Comparison of ENCODE assay signal across 6 cellular contexts in genomic region chr19:43595605-43595998, GRCh38. TPM values are rescaled to one million over a fixed set of nuclear protein-coding genes. Genes with fewer than 3 reads are reported as not detected.
DNase-seq lines count a peak whose midpoint lies in the region; ATAC-seq and TF ChIP-seq lines count a peak whose summit lies in the region.

No MANE protein-coding gene starts in this region.

- H3K4me3 ChIP-seq in lower lobe of right lung, result peak overlapping the region; percentile 77

- peak; percentile 23 to 40 for ATAC-seq in lower lobe of right lung

- no peaks in the 10 kb centered on the region for H3K27me3 Mint-ChIP-seq in activated T-helper 1 cell treated with anti-CD3 and anti-CD28 coated beads, Interleukin-12 subunit alpha, Interleukin-12 subunit beta, Interleukin-2, Interleukin-4 antibody, amounts not matched to agents 30 ng/mL and 10 ng/mL and 1 ng/mL, durations not matched to agents 14 hours and 24 hours and 36 hours (ENCODE audit: insufficient read depth)

- no peaks in the 10 kb centered on the region for H3K9me3 Mint-ChIP-seq in activated T-helper 1 cell treated with anti-CD3 and anti-CD28 coated beads, Interleukin-12 subunit alpha, Interleukin-12 subunit beta, Interleukin-2, Interleukin-4 antibody, amounts not matched to agents 30 ng/mL and 10 ng/mL and 1 ng/mL, durations not matched to agents 14 hours and 24 hours and 36 hours

- intact Hi-C loops in activated T-helper 1 cell treated with anti-CD3 and anti-CD28 coated beads, Interleukin-12 subunit alpha, Interleukin-12 subunit beta, Interleukin-2, Interleukin-4 antibody, amounts not matched to agents 30 ng/mL and 10 ng/mL and 1 ng/mL, durations not matched to agents 14 hours and 24 hours and 36 hours (cut with micrococcal nuclease), result loop anchor here (2.0 to 5.0 kb wide), 2 partner anchors 149 to 907 kb away; partner anchors contain the start of gene ZNF180
- intact Hi-C loops in lower lobe of right lung (cut with DNase I), result no loop called here

- peaks cover 41% of the 10 kb centered on the region for H3K4me1 ChIP-seq in lower lobe of right lung

- peaks cover 59% of the 10 kb centered on the region for H3K36me3 ChIP-seq in lower lobe of right lung

- no peaks in the 10 kb centered on the region for H3K27me3 ChIP-seq in lower lobe of right lung (ENCODE audit: low read depth)

- H3K27ac ChIP-seq in lower lobe of right lung, result peak overlapping the region; percentile 99

- peaks cover 17% of the 10 kb centered on the region for H3K36me3 Mint-ChIP-seq in activated T-helper 1 cell treated with anti-CD3 and anti-CD28 coated beads, Interleukin-12 subunit alpha, Interleukin-12 subunit beta, Interleukin-2, Interleukin-4 antibody, amounts not matched to agents 30 ng/mL and 10 ng/mL and 1 ng/mL, durations not matched to agents 14 hours and 24 hours and 36 hours (ENCODE audit: low read depth)

- H3K27ac Mint-ChIP-seq in activated T-helper 1 cell treated with anti-CD3 and anti-CD28 coated beads, Interleukin-12 subunit alpha, Interleukin-12 subunit beta, Interleukin-2, Interleukin-4 antibody, amounts not matched to agents 30 ng/mL and 10 ng/mL and 1 ng/mL, durations not matched to agents 14 hours and 24 hours and 36 hours, result peak overlapping the region; percentile 97

- DNase-seq in DMS 273 (lab: John Stamatoyannopoulos, UW; ENCODE audit: unreplicated experiment) (peak; percentile 62), DMS 273 treated with DMSO at 0.1 percent for 48 hours (lab: John Stamatoyannopoulos, UW) (no peak), lower lobe of right lung (peak; percentile 56), mesenteric fat pad (ENCODE audit: low spot score) (no peak), SIG-M5 treated with dmso at 0.1 percent for 504 hours (lab: John Stamatoyannopoulos, UW; ENCODE audit: unreplicated experiment) (no peak)
- DNase-seq in activated T-helper 1 cell treated with anti-CD3 and anti-CD28 coated beads, Interleukin-12 subunit alpha, Interleukin-12 subunit beta, Interleukin-2, Interleukin-4 antibody, amounts not matched to agents 30 ng/mL and 10 ng/mL and 1 ng/mL, durations not matched to agents 14 hours and 24 hours and 36 hours (ENCODE audit: low spot score), result peak; percentile 14

- TF ChIP-seq CTCF in lower lobe of right lung (IDR thresholded peaks at IDR 0.05), result no peak

- H3K4me3 Mint-ChIP-seq in activated T-helper 1 cell treated with anti-CD3 and anti-CD28 coated beads, Interleukin-12 subunit alpha, Interleukin-12 subunit beta, Interleukin-2, Interleukin-4 antibody, amounts not matched to agents 30 ng/mL and 10 ng/mL and 1 ng/mL, durations not matched to agents 14 hours and 24 hours and 36 hours, result peak overlapping the region; percentile 97

- H3K4me1 Mint-ChIP-seq in activated T-helper 1 cell treated with anti-CD3 and anti-CD28 coated beads, Interleukin-12 subunit alpha, Interleukin-12 subunit beta, Interleukin-2, Interleukin-4 antibody, amounts not matched to agents 30 ng/mL and 10 ng/mL and 1 ng/mL, durations not matched to agents 14 hours and 24 hours and 36 hours (ENCODE audit: low read depth), result peaks cover 43% of the 10 kb centered on the region

- H3K9me3 ChIP-seq in lower lobe of right lung, result no peaks in the 10 kb centered on the region

RNA-seq across cellular contexts. Expression of gene IRGQ, which starts 0.3 kb away (rescaled TPM):
- 33.5 and 34.9 TPM in 2 replicates for total RNA-seq in activated T-helper 1 cell treated with anti-CD3 and anti-CD28 coated beads, Interleukin-12 subunit alpha, Interleukin-12 subunit beta, Interleukin-2, Interleukin-4 antibody, amounts not matched to agents 30 ng/mL and 10 ng/mL and 1 ng/mL, durations not matched to agents 14 hours and 24 hours and 36 hours
- total RNA-seq in lower lobe of right lung (21.1 TPM), mesenteric fat pad (21.7 TPM)

RNA-seq across cellular contexts. Expression of gene ZNF576, which starts 0.8 kb away (rescaled TPM):
- total RNA-seq in activated T-helper 1 cell treated with anti-CD3 and anti-CD28 coated beads, Interleukin-12 subunit alpha, Interleukin-12 subunit beta, Interleukin-2, Interleukin-4 antibody, amounts not matched to agents 30 ng/mL and 10 ng/mL and 1 ng/mL, durations not matched to agents 14 hours and 24 hours and 36 hours, result 17.3 and 18.6 TPM in 2 replicates
- total RNA-seq in lower lobe of right lung (14.2 TPM), mesenteric fat pad (12.1 TPM)

RNA-seq across cellular contexts. Expression of gene SRRM5, which starts 16.3 kb away (rescaled TPM):
- total RNA-seq in activated T-helper 1 cell treated with anti-CD3 and anti-CD28 coated beads, Interleukin-12 subunit alpha, Interleukin-12 subunit beta, Interleukin-2, Interleukin-4 antibody, amounts not matched to agents 30 ng/mL and 10 ng/mL and 1 ng/mL, durations not matched to agents 14 hours and 24 hours and 36 hours, result 0.10 and 0.13 TPM in 2 replicates
- total RNA-seq in lower lobe of right lung (0.24 TPM), mesenteric fat pad (0.22 TPM)

RNA-seq across cellular contexts. Expression of gene PINLYP, which starts 20.0 kb away (rescaled TPM):
- 4.9 and 5.7 TPM in 2 replicates for total RNA-seq in activated T-helper 1 cell treated with anti-CD3 and anti-CD28 coated beads, Interleukin-12 subunit alpha, Interleukin-12 subunit beta, Interleukin-2, Interleukin-4 antibody, amounts not matched to agents 30 ng/mL and 10 ng/mL and 1 ng/mL, durations not matched to agents 14 hours and 24 hours and 36 hours
- 5.8 TPM for total RNA-seq in lower lobe of right lung
- total RNA-seq in mesenteric fat pad, result 2.2 TPM

RNA-seq across cellular contexts. Expression of gene XRCC1, which starts 20.3 kb away (rescaled TPM):
- total RNA-seq in activated T-helper 1 cell treated with anti-CD3 and anti-CD28 coated beads, Interleukin-12 subunit alpha, Interleukin-12 subunit beta, Interleukin-2, Interleukin-4 antibody, amounts not matched to agents 30 ng/mL and 10 ng/mL and 1 ng/mL, durations not matched to agents 14 hours and 24 hours and 36 hours, result 27.4 and 28.7 TPM in 2 replicates
- 26.9 TPM for total RNA-seq in lower lobe of right lung
- 18.2 TPM for total RNA-seq in mesenteric fat pad

Comparison
In these comparisons a context has a peak if more than half of its experiments do, and no peak if none do; other contexts are left out.
1. DNase-seq: peak in DMS 273 (single experiment), activated T-helper 1 cell treated with anti-CD3 and anti-CD28 coated beads, Interleukin-12 subunit alpha, Interleukin-12 subunit beta, Interleukin-2, Interleukin-4 antibody, amounts not matched to agents 30 ng/mL and 10 ng/mL and 1 ng/mL, durations not matched to agents 14 hours and 24 hours and 36 hours (single experiment) and lower lobe of right lung (single experiment); none in DMS 273 treated with DMSO at 0.1 percent for 48 hours (single experiment), mesenteric fat pad (single experiment) and SIG-M5 treated with dmso at 0.1 percent for 504 hours (single experiment).